ENCODE assay signal across 8 cellular contexts in genomic region chr15:56886878-56887781, GRCh38. TPM values are rescaled to one million over a fixed set of nuclear protein-coding genes. Genes with fewer than 3 reads are reported as not detected.
DNase-seq lines count a peak whose midpoint lies in the region; ATAC-seq and TF ChIP-seq lines count a peak whose summit lies in the region.

No MANE protein-coding gene starts in this region.

- H3K27ac Mint-ChIP-seq in CD14-positive monocyte = peak overlapping the region; percentile 92 to 97 (median 96)

- ATAC-seq in GM19351 (IDR thresholded peaks at IDR 0.05; ENCODE audit: unreplicated experiment) = peak; percentile 85
- peak; percentile 75 for ATAC-seq in HG03469 (IDR thresholded peaks at IDR 0.05; ENCODE audit: unreplicated experiment)

- peaks cover 0 to 2% (median 0%) of the 10 kb centered on the region in 7 donors for H3K9me3 Mint-ChIP-seq in CD14-positive monocyte

- TF ChIP-seq RAD21 in liver (IDR thresholded peaks at IDR 0.05) = peak; percentile 8 to 65

- peak overlapping the region; percentile 99 to 100 for H3K27ac ChIP-seq in liver (ENCODE audit: low read depth in 1 of 2, low read length in 2 of 2)

- no peaks in the 10 kb centered on the region for H3K36me3 Mint-ChIP-seq in CD14-positive monocyte

- intact Hi-C loops in CD14-positive monocyte (cut with micrococcal nuclease) = loop anchor here (1.0 to 2.0 kb wide), 2 partner anchors 31 to 32 kb away; partner anchors contain the start of gene TCF12 (in 2 of the 2)

- DNase-seq in CD14-positive monocyte (ENCODE audit: low spot score) = peak; percentile 84
- DNase-seq in NCI-H526 (lab: John Stamatoyannopoulos, UW) = peak; percentile 90 to 97
- DNase-seq in activated CD4-positive, alpha-beta T cell treated with anti-CD3 and anti-CD28 coated beads, Interleukin-2, amount 50 U/mL, for 4 hours = peak; percentile 64 to 71
- DNase-seq in dermis blood vessel endothelial cell = peak; percentile 96
- DNase-seq in stimulated activated CD4-positive, alpha-beta T cell treated with anti-CD3 and anti-CD28 coated beads, Interleukin-2, amount 100 ng/mL, for 48 hours = peak; percentile 73 to 79

- H3K4me1 Mint-ChIP-seq in CD14-positive monocyte = peaks cover 28% of the 10 kb centered on the region

- no peaks in the 10 kb centered on the region for H3K9me3 ChIP-seq in liver (ENCODE audit: control insufficient read depth in 4 of 4, low read length in 3 of 4)

- H3K9ac ChIP-seq in liver (ENCODE audit: low read depth in 1 of 2, low read length in 2 of 2) = peak overlapping the region; percentile 87 to 98

- WGBS in liver = under 1% methylated on average over 79 of the region's 79 CpGs

- peaks cover 0 to 1% (median 0%) of the 10 kb centered on the region in 4 donors for H3K36me3 ChIP-seq in liver (ENCODE audit: control insufficient read depth in 4 of 4, insufficient read depth in 3 of 4, low read depth in 1 of 4, low read length in 3 of 4)

- H3K27me3 Mint-ChIP-seq in CD14-positive monocyte (ENCODE audit: low read depth in 3 of 3) = no peaks in the 10 kb centered on the region

- no peak for TF ChIP-seq CTCF in CD14-positive monocyte (IDR thresholded peaks at IDR 0.05)
- no peak for TF ChIP-seq CTCF in liver (IDR thresholded peaks at IDR 0.05; ENCODE audit: low read depth, low read length, missing input control)

- H3K4me3 ChIP-seq in liver (ENCODE audit: low read depth in 1 of 3, low read length in 3 of 3) = peak overlapping the region; percentile 65 to 87 (median 71)

- peaks cover 2 to 22% (median 9%) of the 10 kb centered on the region in 4 donors for H3K4me1 ChIP-seq in liver (ENCODE audit: control insufficient read depth in 4 of 4, insufficient read depth in 4 of 4, low read length in 3 of 4)

- H3K4me3 Mint-ChIP-seq in CD14-positive monocyte = peak overlapping the region; percentile 85 to 89

- no peaks in the 10 kb centered on the region for H3K27me3 ChIP-seq in liver (ENCODE audit: control insufficient read depth in 4 of 4, insufficient read depth in 4 of 4, low read length in 3 of 4)

TF ChIP-seq in liver, 16 proteins besides CTCF, POLR2A, EP300 and RAD21:
- TF ChIP-seq ATF3 (IDR thresholded peaks at IDR 0.05) (no peak), TAF1 (conservative IDR thresholded peaks at IDR 0.05) (peak; percentile 90), GABPA (IDR thresholded peaks at IDR 0.05 in 1 of 2, conservative IDR thresholded peaks at IDR 0.05 in 1 of 2) (peak; percentile 30 to 77), RXRA (IDR thresholded peaks at IDR 0.05) (peak; percentile 78 to 84), JUND (IDR thresholded peaks at IDR 0.05) (peak in 1 of 2 donors; percentile 44), EGR1 (IDR thresholded peaks at IDR 0.05; ENCODE audit: low read depth in 2 of 2) (peak in 1 of 2 donors; percentile 47), YY1 (IDR thresholded peaks at IDR 0.05) (peak; percentile 50), MAX (IDR thresholded peaks at IDR 0.05) (peak; percentile 54), SP1 (IDR thresholded peaks at IDR 0.05) (peak; percentile 85), FOXA2 (IDR thresholded peaks at IDR 0.05) (no peak), HNF4A (conservative IDR thresholded peaks at IDR 0.05) (peak; percentile 80 to 98), FOXA1 (IDR thresholded peaks at IDR 0.05) (no peak), ZBTB33 (IDR thresholded peaks at IDR 0.05) (peak; percentile 28), REST (IDR thresholded peaks at IDR 0.05) (peak; percentile 83), HNF4G (IDR thresholded peaks at IDR 0.05) (peak; percentile 90), NR2F2 (IDR thresholded peaks at IDR 0.05) (peak; percentile 89)
TF ChIP-seq in liver: peak in this region for 13.

RNA-seq across cellular contexts. Expression of gene TCF12, which starts 31.3 kb away (rescaled TPM):
- polyA plus RNA-seq in CD14-positive monocyte (10 to 100 TPM; 27.6 to 52.5 TPM), liver (1 to 10 TPM; 8.7 to 9.8 TPM)
- total RNA-seq in dermis blood vessel endothelial cell (78.5 and 111 TPM in 2 replicates), liver (10 to 100 TPM; 34.9 to 38.3 TPM)

Comparison
In these comparisons a context has a peak if more than half of its experiments do, and no peak if none do; other contexts are left out.
1. Peak in every context shown above with its lines: DNase-seq, ATAC-seq, H3K4me3 ChIP-seq and H3K27ac ChIP-seq.